8 cellular contexts compared by ENCODE assay signal in the genomic region with DNA sequence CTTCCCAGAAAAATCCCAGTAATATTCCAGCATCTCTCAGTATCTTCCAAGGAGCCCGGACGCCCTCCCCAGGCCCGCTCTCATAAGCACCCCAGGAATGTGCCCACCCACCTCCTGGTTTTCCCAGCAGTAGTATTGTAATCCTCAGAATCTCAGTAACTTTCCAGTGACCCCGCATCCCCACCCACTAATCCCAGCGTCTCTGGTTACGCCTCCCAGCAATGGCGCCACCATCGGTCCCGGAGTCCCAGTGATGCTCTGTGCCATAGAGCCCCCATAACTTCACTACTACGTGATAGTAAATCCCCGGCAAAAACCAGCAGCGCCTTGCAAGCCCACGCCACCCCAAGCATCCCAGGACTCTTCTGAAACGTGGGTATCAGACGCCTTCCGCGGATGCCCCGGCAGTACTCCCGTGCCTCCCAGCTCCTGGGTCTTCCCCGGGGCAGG. TPM values are rescaled to one million over a fixed set of nuclear protein-coding genes. Genes with fewer than 3 reads are reported as not detected.
DNase-seq lines count a peak whose midpoint lies in the region; ATAC-seq and TF ChIP-seq lines count a peak whose summit lies in the region.

No MANE protein-coding gene starts in this region.

- ATAC-seq in activated B cell treated with CpG ODN at 0.5 μM for 24 hours (ENCODE audit: low read depth): peak; percentile 6
- ATAC-seq in stimulated activated effector memory CD8-positive, alpha-beta T cell treated with anti-CD3 and anti-CD28 coated beads, Interleukin-12 subunit alpha, Interleukin-12 subunit beta, amount 100 ng/mL, for 72 hours: peak; percentile 35

- H3K4me3 ChIP-seq in LNCaP clone FGC (ENCODE audit: low read depth, low read length): peak overlapping the region; percentile 95
- H3K4me3 ChIP-seq in endocrine pancreas (ENCODE audit: control insufficient read depth, insufficient read depth, low read length): peak overlapping the region; percentile 58

- peak overlapping the region; percentile 94 for H3K4me3 Mint-ChIP-seq in activated B cell treated with CpG ODN at 0.5 μM for 24 hours
- H3K4me3 Mint-ChIP-seq in stimulated activated effector memory CD8-positive, alpha-beta T cell treated with anti-CD3 and anti-CD28 coated beads, Interleukin-12 subunit alpha, Interleukin-12 subunit beta, amount 100 ng/mL, for 72 hours: peak overlapping the region; percentile 98

- POLR2A ChIA-PET in activated B cell treated with CpG ODN at 0.5 μM for 24 hours (lab: Charles Lee): interaction anchor here (0.7 to 3.3 kb wide), 6 partner anchors 13 to 386 kb away, joined by 3 to 37 read pairs (median 3); a partner anchor contains a TSS

- no peaks in the 10 kb centered on the region for H3K27me3 Mint-ChIP-seq in activated B cell treated with CpG ODN at 0.5 μM for 24 hours

- no peaks in the 10 kb centered on the region for H3K9me3 ChIP-seq in endocrine pancreas (ENCODE audit: control insufficient read depth, low read length)

- peaks cover 27% of the 10 kb centered on the region for H3K36me3 Mint-ChIP-seq in activated B cell treated with CpG ODN at 0.5 μM for 24 hours (ENCODE audit: low read depth)
- peaks cover 58% of the 10 kb centered on the region for H3K36me3 Mint-ChIP-seq in stimulated activated effector memory CD8-positive, alpha-beta T cell treated with anti-CD3 and anti-CD28 coated beads, Interleukin-12 subunit alpha, Interleukin-12 subunit beta, amount 100 ng/mL, for 72 hours

- no peaks in the 10 kb centered on the region for H3K4me1 ChIP-seq in endocrine pancreas (ENCODE audit: control insufficient read depth, insufficient read depth, low read length)

- TF ChIP-seq CTCF in LNCaP clone FGC (IDR thresholded peaks at IDR 0.05; ENCODE audit: control insufficient read depth, extremely low read depth, insufficient read depth) (no peak; the same call in 1 of the 2 replicates), activated B cell treated with CpG ODN at 0.5 μM for 24 hours (IDR thresholded peaks at IDR 0.05) (no peak)

- intact Hi-C loops in activated B cell treated with CpG ODN at 0.5 μM for 24 hours (cut with micrococcal nuclease): loop anchor here (1.0 to 10.0 kb wide), 5 partner anchors 12 to 1630 kb away; a partner anchor contains a TSS

- H3K9me3 Mint-ChIP-seq in activated B cell treated with CpG ODN at 0.5 μM for 24 hours: no peaks in the 10 kb centered on the region
- no peaks in the 10 kb centered on the region for H3K9me3 Mint-ChIP-seq in stimulated activated effector memory CD8-positive, alpha-beta T cell treated with anti-CD3 and anti-CD28 coated beads, Interleukin-12 subunit alpha, Interleukin-12 subunit beta, amount 100 ng/mL, for 72 hours

- peak overlapping the region; percentile 91 for H3K27ac Mint-ChIP-seq in activated B cell treated with CpG ODN at 0.5 μM for 24 hours
- peak overlapping the region; percentile 91 for H3K27ac Mint-ChIP-seq in stimulated activated effector memory CD8-positive, alpha-beta T cell treated with anti-CD3 and anti-CD28 coated beads, Interleukin-12 subunit alpha, Interleukin-12 subunit beta, amount 100 ng/mL, for 72 hours

- no peaks in the 10 kb centered on the region for H3K27me3 ChIP-seq in endocrine pancreas (ENCODE audit: control insufficient read depth, insufficient read depth, low read length)

- peaks cover 32% of the 10 kb centered on the region for H3K4me1 Mint-ChIP-seq in activated B cell treated with CpG ODN at 0.5 μM for 24 hours
- H3K4me1 Mint-ChIP-seq in stimulated activated effector memory CD8-positive, alpha-beta T cell treated with anti-CD3 and anti-CD28 coated beads, Interleukin-12 subunit alpha, Interleukin-12 subunit beta, amount 100 ng/mL, for 72 hours: peaks cover 30% of the 10 kb centered on the region

- DNase-seq in activated T-cell treated with anti-CD3 and anti-CD28 coated beads for 1 hour (ENCODE audit: low read depth) (peak; percentile 30), LNCaP clone FGC (ENCODE audit: low read depth) (no peak), activated B cell treated with CpG ODN at 0.5 μM for 24 hours (no peak), medulla oblongata (ENCODE audit: extremely low spot score) (peak; percentile 72), NCI-H774 (lab: John Stamatoyannopoulos, UW) (no peak)
- no peak for DNase-seq in activated T-cell treated with anti-CD3 and anti-CD28 coated beads, Interleukin-2, amount 50 U/mL, for 48 hours
- no peak for DNase-seq in stimulated activated effector memory CD8-positive, alpha-beta T cell treated with anti-CD3 and anti-CD28 coated beads, Interleukin-12 subunit alpha, Interleukin-12 subunit beta, amount 100 ng/mL, for 72 hours (ENCODE audit: low spot score in 2 of 2)

- CTCF ChIA-PET in activated B cell treated with CpG ODN at 0.5 μM for 24 hours (lab: Charles Lee): no interaction called here

- no peaks in the 10 kb centered on the region for H3K36me3 ChIP-seq in endocrine pancreas (ENCODE audit: control insufficient read depth, insufficient read depth, low read length)

- H3K9ac ChIP-seq in endocrine pancreas (ENCODE audit: control insufficient read depth, insufficient read depth, low read length): peak overlapping the region; percentile 82

RNA-seq across cellular contexts. Expression of a gene that starts 1.0 kb away (rescaled TPM):
- 110 and 116 TPM in 2 replicates for total RNA-seq in activated B cell treated with CpG ODN at 0.5 μM for 24 hours

RNA-seq across cellular contexts. Expression of a gene that starts 12.1 kb away (rescaled TPM):
- 13.4 and 13.7 TPM in 2 replicates for total RNA-seq in activated B cell treated with CpG ODN at 0.5 μM for 24 hours

RNA-seq across cellular contexts. Expression of a gene that starts 18.7 kb away (rescaled TPM):
- 13.5 and 16.9 TPM in 2 replicates for total RNA-seq in activated B cell treated with CpG ODN at 0.5 μM for 24 hours

RNA-seq across cellular contexts. Expression of a gene that starts 45.7 kb away (rescaled TPM):
- 0.61 and 1.0 TPM in 2 replicates for total RNA-seq in activated B cell treated with CpG ODN at 0.5 μM for 24 hours

Comparison
In these comparisons a context has a peak if more than half of its experiments do, and no peak if none do; other contexts are left out.
1. DNase-seq: peak in activated T-cell treated with anti-CD3 and anti-CD28 coated beads for 1 hour (single experiment) and medulla oblongata (single experiment); none in activated T-cell treated with anti-CD3 and anti-CD28 coated beads, Interleukin-2, amount 50 U/mL, for 48 hours (0 of 2), LNCaP clone FGC (single experiment), activated B cell treated with CpG ODN at 0.5 μM for 24 hours (single experiment), stimulated activated effector memory CD8-positive, alpha-beta T cell treated with anti-CD3 and anti-CD28 coated beads, Interleukin-12 subunit alpha, Interleukin-12 subunit beta, amount 100 ng/mL, for 72 hours (0 of 2) and NCI-H774 (single experiment).